Comparison of ENCODE assay signal across 17 cellular contexts in genomic region chr9:77402286-77402685, GRCh38.
DNase-seq lines count a peak whose midpoint lies in the region; TF ChIP-seq lines count a peak whose summit lies in the region.
"Had no signal": no experiment of that assay in that cellular context is flagged by ENCODE, and none has a peak within 500 bp of the region (broad histone marks: within the 10 kb centered on the region; RNA-seq: fewer than 3 reads in every experiment).

No MANE protein-coding gene starts in this region.

- no peaks in the 10 kb centered on the region for H3K79me2 ChIP-seq in ACC112 (ENCODE audit: control insufficient read depth, insufficient read depth, low read length, unreplicated experiment)

- no peak overlapping the region for H2AFZ ChIP-seq in ACC112 (ENCODE audit: low read length, unreplicated experiment)

- H3K4me3 ChIP-seq in ACC112 (ENCODE audit: low read depth, low read length): peak overlapping the region; percentile 49
- no peak overlapping the region for H3K4me3 ChIP-seq in choroid plexus epithelial cell (ENCODE audit: low read depth, low read length)

- peak overlapping the region; percentile 68 for H3K27ac ChIP-seq in ACC112 (ENCODE audit: low read depth, low read length)
- H3K27ac ChIP-seq: C4-2B had no signal

- no peaks in the 10 kb centered on the region for H3K27me3 ChIP-seq in ACC112 (ENCODE audit: insufficient read depth, low read length)

- peaks cover 23% of the 10 kb centered on the region for H3K4me1 ChIP-seq in ACC112 (ENCODE audit: control insufficient read depth, insufficient read depth, low read length, unreplicated experiment)

- no peak for TF ChIP-seq CTCF in choroid plexus epithelial cell (conservative IDR thresholded peaks at IDR 0.05; ENCODE audit: low read depth, low read length)

- DNase-seq in LHCN-M2 (ENCODE audit: low read depth) (peak; percentile 29), choroid plexus epithelial cell (ENCODE audit: low read depth) (peak; percentile 55), iris pigment epithelial cell (ENCODE audit: low read depth) (peak; percentile 54), NCI-H2171 treated with DMSO at 0.1 percent for 48 hours (lab: John Stamatoyannopoulos, UW) (no peak), GM19238 (ENCODE audit: insufficient read length, low spot score) (no peak), DMS79 (lab: John Stamatoyannopoulos, UW) (no peak)
- DNase-seq in activated effector memory CD4-positive, alpha-beta T cell treated with Interleukin-2 at 50 U/mL for 16 hours: no peak
- DNase-seq: DMS153, GOT3, Karpas-422, NCI-H1417, NCI-H1930, NCI-H2171, NCI-H510A treated with DMSO at 0.1 percent for 48 hours, Right ventricle myocardium superior had no signal

- peaks cover 10% of the 10 kb centered on the region for H3K36me3 ChIP-seq in ACC112 (ENCODE audit: insufficient read depth, low read length)

Comparison
In these comparisons a context has a peak if more than half of its experiments do, and no peak if none do; other contexts are left out.
1. DNase-seq: peak in LHCN-M2 (single experiment), choroid plexus epithelial cell (single experiment) and iris pigment epithelial cell (single experiment); none in NCI-H2171 treated with DMSO at 0.1 percent for 48 hours (single experiment), GM19238 (single experiment), DMS79 (single experiment) and activated effector memory CD4-positive, alpha-beta T cell treated with Interleukin-2 at 50 U/mL for 16 hours (single experiment).